In the genomic region with DNA sequence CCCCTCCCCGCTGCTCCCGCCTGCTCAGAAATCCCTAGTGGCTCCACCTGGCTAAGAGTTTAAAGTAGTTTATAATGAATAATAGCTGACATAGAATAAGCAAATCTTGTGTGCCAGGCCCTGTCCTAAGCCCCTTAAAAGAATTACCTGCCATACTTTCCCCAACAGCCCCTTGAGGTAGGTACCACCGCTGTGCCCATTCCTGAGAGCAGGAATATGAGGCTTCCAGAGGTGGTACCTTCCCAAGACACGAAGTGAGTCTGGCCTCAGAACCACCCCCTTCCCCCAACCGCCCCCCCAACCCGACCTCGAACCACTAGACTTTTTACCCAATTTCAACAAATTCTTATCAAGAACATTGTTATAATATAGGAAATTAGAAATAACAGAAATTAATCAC, we compare ENCODE assay signal across 1 cellular context.
TF ChIP-seq lines count a peak whose summit lies in the region.

No MANE protein-coding gene starts in this region.

TF ChIP-seq in HepG2, 621 proteins besides CTCF, POLR2A, EP300 and RAD21:
- no peak for TF ChIP-seq KDM5B (CRISPR knock-in tag; IDR thresholded peaks at IDR 0.05; ENCODE audit: borderline replicate concordance)
- no peak for TF ChIP-seq ZNF484 (CRISPR knock-in tag; IDR thresholded peaks at IDR 0.05; ENCODE audit: borderline replicate concordance, low read depth)
- TF ChIP-seq ZNF878 (CRISPR knock-in tag; IDR thresholded peaks at IDR 0.05): no peak
- TF ChIP-seq, protein P1, sequence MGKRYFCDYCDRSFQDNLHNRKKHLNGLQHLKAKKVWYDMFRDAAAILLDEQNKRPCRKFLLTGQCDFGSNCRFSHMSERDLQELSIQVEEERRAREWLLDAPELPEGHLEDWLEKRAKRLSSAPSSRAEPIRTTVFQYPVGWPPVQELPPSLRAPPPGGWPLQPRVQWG (CRISPR knock-in tag; IDR thresholded peaks at IDR 0.05; ENCODE audit: borderline replicate concordance, low read depth): no peak
- TF ChIP-seq ZNF619 (CRISPR knock-in tag; IDR thresholded peaks at IDR 0.05): no peak
- TF ChIP-seq RCOR2 (CRISPR knock-in tag; IDR thresholded peaks at IDR 0.05): no peak
- TF ChIP-seq, protein P2, sequence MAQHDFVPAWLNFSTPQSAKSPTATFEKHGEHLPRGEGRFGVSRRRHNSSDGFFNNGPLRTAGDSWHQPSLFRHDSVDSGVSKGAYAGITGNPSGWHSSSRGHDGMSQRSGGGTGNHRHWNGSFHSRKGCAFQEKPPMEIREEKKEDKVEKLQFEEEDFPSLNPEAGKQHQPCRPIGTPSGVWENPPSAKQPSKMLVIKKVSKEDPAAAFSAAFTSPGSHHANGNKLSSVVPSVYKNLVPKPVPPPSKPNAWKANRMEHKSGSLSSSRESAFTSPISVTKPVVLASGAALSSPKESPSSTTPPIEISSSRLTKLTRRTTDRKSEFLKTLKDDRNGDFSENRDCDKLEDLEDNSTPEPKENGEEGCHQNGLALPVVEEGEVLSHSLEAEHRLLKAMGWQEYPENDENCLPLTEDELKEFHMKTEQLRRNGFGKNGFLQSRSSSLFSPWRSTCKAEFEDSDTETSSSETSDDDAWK (CRISPR knock-in tag; IDR thresholded peaks at IDR 0.05): no peak
- no peak for TF ChIP-seq FOXA1 (IDR thresholded peaks at IDR 0.05)
- TF ChIP-seq FOXA1 (CRISPR knock-in tag; IDR thresholded peaks at IDR 0.05): no peak
- no peak for TF ChIP-seq REXO4 (CRISPR knock-in tag; IDR thresholded peaks at IDR 0.05; ENCODE audit: borderline replicate concordance)
- TF ChIP-seq HMG20B (CRISPR knock-in tag; conservative IDR thresholded peaks at IDR 0.05): no peak
- TF ChIP-seq, protein P3, sequence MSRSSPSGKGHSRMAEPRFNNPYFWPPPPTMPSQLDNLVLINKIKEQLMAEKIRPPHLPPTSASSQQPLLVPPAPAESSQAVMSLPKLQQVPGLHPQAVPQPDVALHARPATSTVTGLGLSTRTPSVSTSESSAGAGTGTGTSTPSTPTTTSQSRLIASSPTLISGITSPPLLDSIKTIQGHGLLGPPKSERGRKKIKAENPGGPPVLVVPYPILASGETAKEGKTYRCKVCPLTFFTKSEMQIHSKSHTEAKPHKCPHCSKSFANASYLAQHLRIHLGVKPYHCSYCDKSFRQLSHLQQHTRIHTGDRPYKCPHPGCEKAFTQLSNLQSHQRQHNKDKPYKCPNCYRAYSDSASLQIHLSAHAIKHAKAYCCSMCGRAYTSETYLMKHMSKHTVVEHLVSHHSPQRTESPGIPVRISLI (CRISPR knock-in tag; IDR thresholded peaks at IDR 0.05; ENCODE audit: borderline replicate concordance): no peak
- no peak for TF ChIP-seq SETDB1 (CRISPR knock-in tag; IDR thresholded peaks at IDR 0.05; ENCODE audit: borderline replicate concordance)
- TF ChIP-seq, protein P4, sequence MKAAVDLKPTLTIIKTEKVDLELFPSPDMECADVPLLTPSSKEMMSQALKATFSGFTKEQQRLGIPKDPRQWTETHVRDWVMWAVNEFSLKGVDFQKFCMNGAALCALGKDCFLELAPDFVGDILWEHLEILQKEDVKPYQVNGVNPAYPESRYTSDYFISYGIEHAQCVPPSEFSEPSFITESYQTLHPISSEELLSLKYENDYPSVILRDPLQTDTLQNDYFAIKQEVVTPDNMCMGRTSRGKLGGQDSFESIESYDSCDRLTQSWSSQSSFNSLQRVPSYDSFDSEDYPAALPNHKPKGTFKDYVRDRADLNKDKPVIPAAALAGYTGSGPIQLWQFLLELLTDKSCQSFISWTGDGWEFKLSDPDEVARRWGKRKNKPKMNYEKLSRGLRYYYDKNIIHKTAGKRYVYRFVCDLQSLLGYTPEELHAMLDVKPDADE (CRISPR knock-in tag; IDR thresholded peaks at IDR 0.05): no peak
- TF ChIP-seq KLF16 (CRISPR knock-in tag; IDR thresholded peaks at IDR 0.05): no peak
- no peak for TF ChIP-seq NFKB2 (CRISPR knock-in tag; IDR thresholded peaks at IDR 0.05; ENCODE audit: borderline replicate concordance)
- TF ChIP-seq, protein P5, sequence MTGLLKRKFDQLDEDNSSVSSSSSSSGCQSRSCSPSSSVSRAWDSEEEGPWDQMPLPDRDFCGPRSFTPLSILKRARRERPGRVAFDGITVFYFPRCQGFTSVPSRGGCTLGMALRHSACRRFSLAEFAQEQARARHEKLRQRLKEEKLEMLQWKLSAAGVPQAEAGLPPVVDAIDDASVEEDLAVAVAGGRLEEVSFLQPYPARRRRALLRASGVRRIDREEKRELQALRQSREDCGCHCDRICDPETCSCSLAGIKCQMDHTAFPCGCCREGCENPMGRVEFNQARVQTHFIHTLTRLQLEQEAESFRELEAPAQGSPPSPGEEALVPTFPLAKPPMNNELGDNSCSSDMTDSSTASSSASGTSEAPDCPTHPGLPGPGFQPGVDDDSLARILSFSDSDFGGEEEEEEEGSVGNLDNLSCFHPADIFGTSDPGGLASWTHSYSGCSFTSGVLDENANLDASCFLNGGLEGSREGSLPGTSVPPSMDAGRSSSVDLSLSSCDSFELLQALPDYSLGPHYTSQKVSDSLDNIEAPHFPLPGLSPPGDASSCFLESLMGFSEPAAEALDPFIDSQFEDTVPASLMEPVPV (CRISPR knock-in tag; IDR thresholded peaks at IDR 0.05): no peak
- TF ChIP-seq MIER2 (CRISPR knock-in tag; IDR thresholded peaks at IDR 0.05): no peak
- no peak for TF ChIP-seq THAP11 (CRISPR knock-in tag; IDR thresholded peaks at IDR 0.05)
